26 cellular contexts compared by ENCODE assay signal in genomic region chr2:222292113-222292737, GRCh38. TPM values are rescaled to one million over a fixed set of nuclear protein-coding genes. Genes with fewer than 3 reads are reported as not detected.
"Had no signal": no experiment of that assay in that cellular context is flagged by ENCODE, and none has a peak within 500 bp of the region (broad histone marks: within the 10 kb centered on the region; RNA-seq: fewer than 3 reads in every experiment).

No MANE protein-coding gene starts in this region.

- H3K27ac ChIP-seq: heart left ventricle, SJSA1, stomach, testis had no signal

- ATAC-seq: activated CD8-positive, alpha-beta T cell treated with anti-CD3 and anti-CD28 coated beads for 36 hours; activated T-cell treated with anti-CD3 and anti-CD28 coated beads, Interleukin-2, amount 50 U/mL, for 72 hours; left lobe of liver; mucosa of descending colon; naive thymus-derived CD4-positive, alpha-beta T cell; right cardiac atrium had no signal

- H3K36me3 ChIP-seq: heart left ventricle, SJSA1, stomach had no signal

- H3K9me3 ChIP-seq: heart left ventricle, mucosa of descending colon, SJSA1, testis had no signal

- H3K36me3 Mint-ChIP-seq: activated naive CD8-positive, alpha-beta T cell had no signal

- H3K27ac Mint-ChIP-seq: activated B cell treated with CpG ODN at 0.5 μM for 24 hours; activated CD8-positive, alpha-beta T cell treated with anti-CD3 and anti-CD28 coated beads for 36 hours; activated naive CD8-positive, alpha-beta T cell; activated T-cell treated with anti-CD3 and anti-CD28 coated beads, Interleukin-2, amount 50 U/mL, for 72 hours; naive thymus-derived CD4-positive, alpha-beta T cell; progenitor cell of endocrine pancreas had no signal

- H3K9me3 Mint-ChIP-seq: activated B cell treated with CpG ODN at 0.5 μM for 24 hours; activated T-cell treated with anti-CD3 and anti-CD28 coated beads, Interleukin-2, amount 50 U/mL, for 72 hours had no signal

- H3K4me2 ChIP-seq: smooth muscle cell had no signal

- FAIRE-seq: colon, endothelial cell of umbilical vein, frontal cortex, keratinocyte had no signal

- H3K4me3 ChIP-seq: heart left ventricle, mucosa of descending colon, SJSA1, smooth muscle cell, stomach, testis had no signal

- H3K4me3 Mint-ChIP-seq: activated B cell treated with CpG ODN at 0.5 μM for 24 hours; activated CD8-positive, alpha-beta T cell treated with anti-CD3 and anti-CD28 coated beads for 36 hours; activated naive CD8-positive, alpha-beta T cell; activated T-cell treated with anti-CD3 and anti-CD28 coated beads, Interleukin-2, amount 50 U/mL, for 72 hours; naive thymus-derived CD4-positive, alpha-beta T cell had no signal

- H3K27me3 ChIP-seq: testis had no signal

- H3K4me1 ChIP-seq: testis had no signal

- DNase-seq: activated B cell treated with CpG ODN at 0.5 μM for 24 hours; activated CD4-positive, alpha-beta T cell treated with anti-CD3 and anti-CD28 coated beads for 48 hours; activated CD8-positive, alpha-beta memory T cell treated with anti-CD3 and anti-CD28 coated beads, Interleukin-2, amount 50 U/mL, for 48 hours; activated CD8-positive, alpha-beta T cell treated with anti-CD3 and anti-CD28 coated beads for 36 hours; activated gamma-delta T cell; activated T-cell treated with anti-CD3 and anti-CD28 coated beads, Interleukin-2, amount 50 U/mL, for 72 hours; amniotic stem cell; heart left ventricle; mammary epithelial cell; mucosa of descending colon; naive thymus-derived CD4-positive, alpha-beta T cell; stomach; testis had no signal

RNA-seq across cellular contexts. Expression of gene PAX3, which starts 6.6 kb away (rescaled TPM):
- total RNA-seq: activated B cell treated with CpG ODN at 0.5 μM for 24 hours; activated CD8-positive, alpha-beta T cell treated with anti-CD3 and anti-CD28 coated beads for 36 hours; activated T-cell treated with anti-CD3 and anti-CD28 coated beads, Interleukin-2, amount 50 U/mL, for 72 hours; endothelial cell of umbilical vein; frontal cortex; left lobe of liver; mammary epithelial cell; mucosa of descending colon; naive thymus-derived CD4-positive, alpha-beta T cell; omental fat pad; progenitor cell of endocrine pancreas; stomach; T-helper 2 cell treated with Interferon-gamma antibody and Interleukin-4, amounts not matched to agents 100 ng/mL and 5 ng/mL, for 36 hours; ureter had no signal
- polyA plus RNA-seq: endothelial cell of umbilical vein; heart left ventricle; keratinocyte; mammary epithelial cell; naive thymus-derived CD4-positive, alpha-beta T cell; smooth muscle cell; stomach had no signal
